In the genomic region with DNA sequence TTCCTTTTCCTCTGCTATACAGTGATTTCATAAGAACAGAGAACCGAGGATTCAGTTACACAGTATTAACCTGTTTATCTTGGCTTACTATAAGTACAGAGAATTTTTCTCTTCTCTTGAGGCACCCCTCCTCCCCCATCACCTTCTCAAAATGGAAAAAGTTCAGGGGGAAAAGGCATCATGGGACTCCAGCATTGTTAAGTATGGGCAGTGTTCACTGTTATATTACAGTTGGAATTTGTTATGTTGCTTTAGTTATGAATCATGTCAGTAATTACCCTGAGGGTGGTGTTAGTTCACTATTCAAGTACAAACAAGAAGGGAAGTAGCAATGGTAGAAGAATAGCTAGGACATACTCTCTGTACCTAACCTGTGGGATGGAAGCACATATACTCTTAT, we compare ENCODE assay signal across 8 cellular contexts. TPM values are rescaled to one million over a fixed set of nuclear protein-coding genes. Genes with fewer than 3 reads are reported as not detected.
DNase-seq lines count a peak whose midpoint lies in the region; ATAC-seq and TF ChIP-seq lines count a peak whose summit lies in the region.

No MANE protein-coding gene starts in this region.

- peak; percentile 59 for ATAC-seq in activated CD8-positive, alpha-beta memory T cell treated with anti-CD3 and anti-CD28 coated beads, Interleukin-2, amount 10 ng/mL, durations not matched to agents 7 days and 5 days
- ATAC-seq in HG03039 (IDR thresholded peaks at IDR 0.05; ENCODE audit: unreplicated experiment) (no peak), HG03342 (IDR thresholded peaks at IDR 0.05; ENCODE audit: unreplicated experiment) (no peak)

- no peaks in the 10 kb centered on the region for H3K27me3 Mint-ChIP-seq in activated CD8-positive, alpha-beta memory T cell treated with anti-CD3 and anti-CD28 coated beads, Interleukin-2, amount 10 ng/mL, durations not matched to agents 7 days and 5 days
- H3K27me3 Mint-ChIP-seq in dendritic cell treated with granulocyte-macrophage colony-stimulating factor and Interleukin-4, amounts not matched to agents 40 ng/mL and 50 ng/mL, for 4 days: no peaks in the 10 kb centered on the region
- no peaks in the 10 kb centered on the region for H3K27me3 Mint-ChIP-seq in nephron (ENCODE audit: low read depth)

- CTCF ChIA-PET in activated CD8-positive, alpha-beta memory T cell treated with anti-CD3 and anti-CD28 coated beads, Interleukin-2, amount 10 ng/mL, durations not matched to agents 7 days and 5 days (lab: Charles Lee): interaction anchor here (1.0 to 2.6 kb wide), 6 partner anchors 13 to 307 kb away, joined by 3 to 19 read pairs (median 3); no protein-coding TSS in a partner anchor

- peak overlapping the region; percentile 46 for H3K27ac Mint-ChIP-seq in activated CD8-positive, alpha-beta memory T cell treated with anti-CD3 and anti-CD28 coated beads, Interleukin-2, amount 10 ng/mL, durations not matched to agents 7 days and 5 days
- H3K27ac Mint-ChIP-seq in dendritic cell treated with granulocyte-macrophage colony-stimulating factor and Interleukin-4, amounts not matched to agents 40 ng/mL and 50 ng/mL, for 4 days: peak overlapping the region; percentile 57
- H3K27ac Mint-ChIP-seq in nephron: peak overlapping the region; percentile 84 to 93 (median 90)

- peak overlapping the region; percentile 27 for H3K4me3 Mint-ChIP-seq in activated CD8-positive, alpha-beta memory T cell treated with anti-CD3 and anti-CD28 coated beads, Interleukin-2, amount 10 ng/mL, durations not matched to agents 7 days and 5 days
- H3K4me3 Mint-ChIP-seq in dendritic cell treated with granulocyte-macrophage colony-stimulating factor and Interleukin-4, amounts not matched to agents 40 ng/mL and 50 ng/mL, for 4 days: no peak overlapping the region
- peak overlapping the region in 2 of 3 experiments; percentile 6 to 24 for H3K4me3 Mint-ChIP-seq in nephron

- H3K36me3 Mint-ChIP-seq in activated CD8-positive, alpha-beta memory T cell treated with anti-CD3 and anti-CD28 coated beads, Interleukin-2, amount 10 ng/mL, durations not matched to agents 7 days and 5 days: peaks cover 31% of the 10 kb centered on the region
- H3K36me3 Mint-ChIP-seq in dendritic cell treated with granulocyte-macrophage colony-stimulating factor and Interleukin-4, amounts not matched to agents 40 ng/mL and 50 ng/mL, for 4 days (ENCODE audit: low read depth): peaks cover 58% of the 10 kb centered on the region
- H3K36me3 Mint-ChIP-seq in nephron (ENCODE audit: low read depth): peaks cover 14% of the 10 kb centered on the region

- H3K4me1 Mint-ChIP-seq in activated CD8-positive, alpha-beta memory T cell treated with anti-CD3 and anti-CD28 coated beads, Interleukin-2, amount 10 ng/mL, durations not matched to agents 7 days and 5 days: peaks cover 59% of the 10 kb centered on the region
- H3K4me1 Mint-ChIP-seq in dendritic cell treated with granulocyte-macrophage colony-stimulating factor and Interleukin-4, amounts not matched to agents 40 ng/mL and 50 ng/mL, for 4 days (ENCODE audit: low read depth): peaks cover 45% of the 10 kb centered on the region
- H3K4me1 Mint-ChIP-seq in nephron: peaks cover 44% of the 10 kb centered on the region

- no peaks in the 10 kb centered on the region for H3K9me3 Mint-ChIP-seq in activated CD8-positive, alpha-beta memory T cell treated with anti-CD3 and anti-CD28 coated beads, Interleukin-2, amount 10 ng/mL, durations not matched to agents 7 days and 5 days (ENCODE audit: low read depth)
- peaks cover 8% of the 10 kb centered on the region for H3K9me3 Mint-ChIP-seq in dendritic cell treated with granulocyte-macrophage colony-stimulating factor and Interleukin-4, amounts not matched to agents 40 ng/mL and 50 ng/mL, for 4 days
- H3K9me3 Mint-ChIP-seq in nephron: peaks cover 5% of the 10 kb centered on the region

- no peak for DNase-seq in activated CD8-positive, alpha-beta memory T cell treated with anti-CD3 and anti-CD28 coated beads, Interleukin-2, amount 10 ng/mL, durations not matched to agents 7 days and 5 days
- DNase-seq in activated CD8-positive, alpha-beta memory T cell treated with anti-CD3 and anti-CD28 coated beads, Interleukin-2, amount 50 U/mL, for 4 hours: no peak
- peak; percentile 61 for DNase-seq in NCI-H226
- DNase-seq in HuH-7.5 (ENCODE audit: low spot score): no peak

- TF ChIP-seq CTCF in nephron (IDR thresholded peaks at IDR 0.05; ENCODE audit: unreplicated experiment in 3 of 3): no peak

- intact Hi-C loops in dendritic cell treated with granulocyte-macrophage colony-stimulating factor and Interleukin-4, amounts not matched to agents 40 ng/mL and 50 ng/mL, for 4 days (cut with micrococcal nuclease): loop anchor here (5.0 kb wide), 2 partner anchors 36 to 176 kb away; no protein-coding TSS in a partner anchor

RNA-seq across cellular contexts. Expression of a gene that starts 12.1 kb away (rescaled TPM):
- total RNA-seq in activated CD8-positive, alpha-beta memory T cell treated with anti-CD3 and anti-CD28 coated beads, Interleukin-2, amount 10 ng/mL, durations not matched to agents 7 days and 5 days: 10 to 100 TPM; 32.0 to 53.0 TPM
